14 cellular contexts compared by ENCODE assay signal in the genomic region with DNA sequence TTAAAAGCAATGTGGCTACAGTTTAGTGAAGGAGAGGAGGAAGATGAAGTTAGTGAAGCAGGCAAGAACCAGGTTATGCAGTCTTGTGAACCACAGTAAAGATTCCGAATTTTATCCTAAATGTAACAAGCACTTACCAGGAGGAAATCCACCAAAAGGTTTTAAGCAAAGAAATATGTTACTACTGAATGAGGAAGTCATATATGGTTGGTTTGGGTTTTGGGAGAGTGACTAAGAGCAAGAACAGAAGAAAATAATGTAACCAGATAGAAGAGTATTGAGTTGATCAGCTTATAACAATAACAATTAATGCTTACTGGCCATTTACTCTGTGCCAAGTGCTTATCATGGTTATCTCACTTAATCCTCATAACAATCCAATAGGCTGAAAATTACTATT. TPM values are rescaled to one million over a fixed set of nuclear protein-coding genes. Genes with fewer than 3 reads are reported as not detected.
A peak's percentile ranks its signal among the peaks of the same experiment; 100 is the strongest.
DNase-seq lines count a peak whose midpoint lies in the region; ATAC-seq lines count a peak whose summit lies in the region.
"Had no signal": no experiment of that assay in that cellular context is flagged by ENCODE, and none has a peak within 500 bp of the region (broad histone marks: within the 10 kb centered on the region; RNA-seq: fewer than 3 reads in every experiment).

No MANE protein-coding gene starts in this region.

- CTCF ChIA-PET in CD4-positive, alpha-beta memory T cell (lab: Charles Lee; ENCODE audit: partially characterized antibody): no interaction called here
- CTCF ChIA-PET in activated CD4-positive, alpha-beta memory T cell treated with anti-CD3 and anti-CD28 coated beads for 36 hours (lab: Charles Lee): no interaction called here

- peak overlapping the region in 6 of 8 donors; percentile 69 to 99 (median 96) for H3K4me3 Mint-ChIP-seq in CD4-positive, alpha-beta memory T cell
- H3K4me3 Mint-ChIP-seq in activated CD4-positive, alpha-beta memory T cell treated with anti-CD3 and anti-CD28 coated beads for 36 hours: peak overlapping the region; percentile 96
- peak overlapping the region; percentile 36 to 98 (median 95) for H3K4me3 Mint-ChIP-seq in naive thymus-derived CD8-positive, alpha-beta T cell

- no peaks in the 10 kb centered on the region for H3K9me3 Mint-ChIP-seq in CD4-positive, alpha-beta memory T cell
- H3K9me3 Mint-ChIP-seq in activated CD4-positive, alpha-beta memory T cell treated with anti-CD3 and anti-CD28 coated beads for 36 hours: no peaks in the 10 kb centered on the region
- H3K9me3 Mint-ChIP-seq in naive thymus-derived CD8-positive, alpha-beta T cell: no peaks in the 10 kb centered on the region

- no peaks in the 10 kb centered on the region for H3K9me3 ChIP-seq in CD4-positive, alpha-beta memory T cell (ENCODE audit: control insufficient read depth in 1 of 2, low read length in 2 of 2)
- no peaks in the 10 kb centered on the region for H3K9me3 ChIP-seq in HUES48 (ENCODE audit: control insufficient read depth, insufficient read depth, low read length)
- H3K9me3 ChIP-seq in right cardiac atrium (ENCODE audit: control insufficient read depth, low read length): no peaks in the 10 kb centered on the region
- H3K9me3 ChIP-seq: prostate gland had no signal

- ATAC-seq in naive thymus-derived CD8-positive, alpha-beta T cell: no peak
- ATAC-seq in GM19467 (IDR thresholded peaks at IDR 0.05; ENCODE audit: unreplicated experiment) (no peak), right cardiac atrium (no peak)
- ATAC-seq: left cardiac atrium had no signal

- peaks cover 6% of the 10 kb centered on the region for H3K36me3 ChIP-seq in CD4-positive, alpha-beta memory T cell (ENCODE audit: insufficient read depth, low read length)
- peaks cover 50% of the 10 kb centered on the region for H3K36me3 ChIP-seq in HUES48 (ENCODE audit: control insufficient read depth, insufficient read depth, low read length)
- H3K36me3 ChIP-seq: prostate gland had no signal

- peaks cover 44 to 65% (median 52%) of the 10 kb centered on the region in 4 donors for H3K4me1 Mint-ChIP-seq in CD4-positive, alpha-beta memory T cell
- H3K4me1 Mint-ChIP-seq in activated CD4-positive, alpha-beta memory T cell treated with anti-CD3 and anti-CD28 coated beads for 36 hours (ENCODE audit: low read depth): peaks cover 46% of the 10 kb centered on the region
- peaks cover 35 to 61% (median 57%) of the 10 kb centered on the region in 4 donors for H3K4me1 Mint-ChIP-seq in naive thymus-derived CD8-positive, alpha-beta T cell

- DNase-seq in CD4-positive, alpha-beta memory T cell: no peak
- DNase-seq in activated CD4-positive, alpha-beta memory T cell treated with anti-CD3 and anti-CD28 coated beads for 36 hours: no peak
- no peak for DNase-seq in naive thymus-derived CD8-positive, alpha-beta T cell
- DNase-seq in NCI-H1417 treated with DMSO at 0.1 percent for 48 hours (lab: John Stamatoyannopoulos, UW): no peak
- DNase-seq in right cardiac atrium: no peak
- no peak for DNase-seq in NCI-H2227 (lab: John Stamatoyannopoulos, UW; ENCODE audit: unreplicated experiment)
- DNase-seq: DMS53, left cardiac atrium, NCI-H226, Right ventricle myocardium superior had no signal

- POLR2A ChIA-PET in CD4-positive, alpha-beta memory T cell (lab: Charles Lee; ENCODE audit: partially characterized antibody): no interaction called here
- POLR2A ChIA-PET in activated CD4-positive, alpha-beta memory T cell treated with anti-CD3 and anti-CD28 coated beads for 36 hours (lab: Charles Lee): no interaction called here
- POLR2A ChIA-PET in naive thymus-derived CD8-positive, alpha-beta T cell (lab: Charles Lee): no interaction called here

- WGBS in right cardiac atrium: 85% methylated on average over 1 of the region's 1 CpG

- intact Hi-C loops in CD4-positive, alpha-beta memory T cell (cut with micrococcal nuclease): loop anchor here (5.0 to 10.0 kb wide), 3 partner anchors 106 to 329 kb away; a partner anchor contains a TSS
- intact Hi-C loops in activated CD4-positive, alpha-beta memory T cell treated with anti-CD3 and anti-CD28 coated beads for 36 hours (cut with micrococcal nuclease): no loop called here
- intact Hi-C loops in right cardiac atrium (cut with DNase I): no loop called here

- no peaks in the 10 kb centered on the region for H3K27me3 ChIP-seq in CD4-positive, alpha-beta memory T cell (ENCODE audit: insufficient read depth, low read length)
- no peaks in the 10 kb centered on the region for H3K27me3 ChIP-seq in HUES48 (ENCODE audit: control insufficient read depth, insufficient read depth, low read length)
- no peaks in the 10 kb centered on the region for H3K27me3 ChIP-seq in right cardiac atrium (ENCODE audit: control insufficient read depth, insufficient read depth)
- H3K27me3 ChIP-seq: cardiac muscle cell had no signal

- H3K27me3 Mint-ChIP-seq in CD4-positive, alpha-beta memory T cell: no peaks in the 10 kb centered on the region
- no peaks in the 10 kb centered on the region for H3K27me3 Mint-ChIP-seq in activated CD4-positive, alpha-beta memory T cell treated with anti-CD3 and anti-CD28 coated beads for 36 hours
- H3K27me3 Mint-ChIP-seq in naive thymus-derived CD8-positive, alpha-beta T cell: no peaks in the 10 kb centered on the region

- H3K27ac ChIP-seq in CD4-positive, alpha-beta memory T cell (ENCODE audit: low read depth, low read length): peak overlapping the region; percentile 4
- H3K27ac ChIP-seq in HUES48 (ENCODE audit: low read depth, low read length) (no peak overlapping the region), right cardiac atrium (ENCODE audit: low read length) (no peak overlapping the region)
- H3K27ac ChIP-seq: cardiac muscle cell, prostate gland had no signal

- H3K9ac ChIP-seq in HUES48 (ENCODE audit: low read depth, low read length): no peak overlapping the region

- H3K4me3 ChIP-seq in CD4-positive, alpha-beta memory T cell (ENCODE audit: low read length in 2 of 2): no peak overlapping the region
- H3K4me3 ChIP-seq in HUES48 (ENCODE audit: low read depth, low read length): peak overlapping the region; percentile 90; the same call in 1 of the 2 replicates
- H3K4me3 ChIP-seq in right cardiac atrium (ENCODE audit: low read length): no peak overlapping the region
- H3K4me3 ChIP-seq: cardiac muscle cell, prostate gland had no signal

- H3K36me3 Mint-ChIP-seq in CD4-positive, alpha-beta memory T cell: peaks cover 14 to 57% of the 10 kb centered on the region in 2 donors
- peaks cover 54% of the 10 kb centered on the region for H3K36me3 Mint-ChIP-seq in activated CD4-positive, alpha-beta memory T cell treated with anti-CD3 and anti-CD28 coated beads for 36 hours
- H3K36me3 Mint-ChIP-seq in naive thymus-derived CD8-positive, alpha-beta T cell: peaks cover 0 to 50% (median 5%) of the 10 kb centered on the region in 3 donors

- H3K27ac Mint-ChIP-seq in CD4-positive, alpha-beta memory T cell: peak overlapping the region; percentile 90 to 100 (median 100)
- peak overlapping the region; percentile 44 for H3K27ac Mint-ChIP-seq in activated CD4-positive, alpha-beta memory T cell treated with anti-CD3 and anti-CD28 coated beads for 36 hours
- peak overlapping the region; percentile 41 to 100 (median 99) for H3K27ac Mint-ChIP-seq in naive thymus-derived CD8-positive, alpha-beta T cell

- H3K4me1 ChIP-seq in CD4-positive, alpha-beta memory T cell (ENCODE audit: insufficient read depth, low read length): peaks cover 40% of the 10 kb centered on the region
- H3K4me1 ChIP-seq in HUES48 (ENCODE audit: control insufficient read depth, insufficient read depth, low read length) (peaks cover 21% of the 10 kb centered on the region), right cardiac atrium (ENCODE audit: control insufficient read depth, insufficient read depth, low read length) (peaks cover 4% of the 10 kb centered on the region)
- H3K4me1 ChIP-seq: prostate gland had no signal

RNA-seq across cellular contexts. Expression of a gene that starts 1.9 kb away (rescaled TPM):
- 10 to 100 TPM; 28.2 to 29.1 TPM for total RNA-seq in CD4-positive, alpha-beta memory T cell
- 10 to 100 TPM in 1 of 2 donors, 1 to 10 TPM in 1; 8.5 to 11.0 TPM for polyA plus RNA-seq in CD4-positive, alpha-beta memory T cell
- total RNA-seq in activated CD4-positive, alpha-beta memory T cell treated with anti-CD3 and anti-CD28 coated beads for 36 hours: 10 to 100 TPM; 27.2 to 28.7 TPM
- 10 to 100 TPM; 19.9 to 25.2 TPM for total RNA-seq in naive thymus-derived CD8-positive, alpha-beta T cell
- polyA plus RNA-seq in naive thymus-derived CD8-positive, alpha-beta T cell: 10 to 100 TPM in 1 of 3 donors, 1 to 10 TPM in 2; 8.6 to 11.6 (median 9.0) TPM
- 1 to 10 TPM; 6.1 to 9.9 (median 7.6) TPM for total RNA-seq in right cardiac atrium
- polyA plus RNA-seq in right cardiac atrium: 1.7 TPM

RNA-seq across cellular contexts. Expression of a gene that starts 2.3 kb away (rescaled TPM):
- total RNA-seq in CD4-positive, alpha-beta memory T cell: 10 to 100 TPM; 53.9 to 58.0 TPM
- polyA plus RNA-seq in CD4-positive, alpha-beta memory T cell: 10 to 100 TPM; 19.4 to 22.9 TPM
- total RNA-seq in activated CD4-positive, alpha-beta memory T cell treated with anti-CD3 and anti-CD28 coated beads for 36 hours: 10 to 100 TPM; 84.7 to 87.3 TPM
- total RNA-seq in naive thymus-derived CD8-positive, alpha-beta T cell: 10 to 100 TPM; 55.0 to 64.0 TPM
- 10 to 100 TPM; 17.5 to 19.9 (median 19.0) TPM for polyA plus RNA-seq in naive thymus-derived CD8-positive, alpha-beta T cell
- 10 to 100 TPM; 16.0 to 24.7 (median 19.3) TPM for total RNA-seq in right cardiac atrium
- 14.5 TPM for polyA plus RNA-seq in right cardiac atrium

RNA-seq across cellular contexts. Expression of a gene that starts 41.4 kb away (rescaled TPM):
- under 1 TPM; 0.26 to 0.30 TPM for total RNA-seq in CD4-positive, alpha-beta memory T cell
- under 1 TPM in 1 of 2 donors, not detected in 1; 0.49 TPM for polyA plus RNA-seq in CD4-positive, alpha-beta memory T cell
- under 1 TPM; 0.51 to 0.78 TPM for total RNA-seq in activated CD4-positive, alpha-beta memory T cell treated with anti-CD3 and anti-CD28 coated beads for 36 hours
- 1 to 10 TPM in 1 of 2 experiments, under 1 TPM in 1; 0.58 to 1.3 TPM for total RNA-seq in naive thymus-derived CD8-positive, alpha-beta T cell
- polyA plus RNA-seq in naive thymus-derived CD8-positive, alpha-beta T cell: under 1 TPM; 0.13 to 0.25 (median 0.15) TPM
- total RNA-seq in right cardiac atrium: 1 to 10 TPM in 1 of 4 donors, under 1 TPM in 3; 0.53 to 1.3 (median 0.88) TPM
- 0.48 TPM for polyA plus RNA-seq in right cardiac atrium

Comparison
In these comparisons a context has a peak if more than half of its experiments do, and no peak if none do; other contexts are left out.
1. H3K27ac Mint-ChIP-seq: peak in every context shown above with its lines; median percentile 100 in CD4-positive, alpha-beta memory T cell; 99 in naive thymus-derived CD8-positive, alpha-beta T cell; 44 in activated CD4-positive, alpha-beta memory T cell treated with anti-CD3 and anti-CD28 coated beads for 36 hours.